ENCODE assay signal across 8 cellular contexts in genomic region chr2:24077879-24078278, GRCh38. TPM values are rescaled to one million over a fixed set of nuclear protein-coding genes. Genes with fewer than 3 reads are reported as not detected.
A peak's percentile ranks its signal among the peaks of the same experiment; 100 is the strongest.
DNase-seq lines count a peak whose midpoint lies in the region; FAIRE-seq and TF ChIP-seq lines count a peak whose summit lies in the region.

No MANE protein-coding gene starts in this region.

- H3K9me3 ChIP-seq in BLaER1 treated with 17β-estradiol and CSF1 and Interleukin-3, amounts not matched to agents 10 nM and 100 nM (replicated peaks in 1 of 11) = no peaks in the 10 kb centered on the region
- H3K9me3 ChIP-seq in neural cell (ENCODE audit: low read length) = no peaks in the 10 kb centered on the region

- H3F3A ChIP-seq in neural cell (ENCODE audit: insufficient read depth, low read length, poor library complexity, severe bottlenecking) = no peaks in the 10 kb centered on the region

- H3K36me3 ChIP-seq in BLaER1 treated with 17β-estradiol and CSF1 and Interleukin-3, amounts not matched to agents 10 nM and 100 nM = peaks cover 17 to 57% (median 41%) of the 10 kb centered on the region in 11 experiments
- H3K36me3 ChIP-seq in neural cell (ENCODE audit: insufficient read depth, low read length) = no peaks in the 10 kb centered on the region

- FAIRE-seq in frontal cortex (lab: Jason Lieb, UNC) = no peak

- peak overlapping the region; percentile 89 for H2AFZ ChIP-seq in neural cell (ENCODE audit: low read depth, low read length)

- H3K27me3 ChIP-seq in BLaER1 treated with 17β-estradiol and CSF1 and Interleukin-3, amounts not matched to agents 10 nM and 100 nM = no peaks in the 10 kb centered on the region
- H3K27me3 ChIP-seq in neural cell (ENCODE audit: insufficient read depth, low read depth, low read length) = no peaks in the 10 kb centered on the region

- H3K4me2 ChIP-seq in BLaER1 treated with 17β-estradiol and CSF1 and Interleukin-3, amounts not matched to agents 10 nM and 100 nM = peak overlapping the region; percentile 85 to 98 (median 93)
- peak overlapping the region; percentile 76 for H3K4me2 ChIP-seq in neural cell (ENCODE audit: low read length)

- TF ChIP-seq RAD21 in neural cell (conservative IDR thresholded peaks at IDR 0.05) = no peak

- peaks cover 14% of the 10 kb centered on the region for H3K79me2 ChIP-seq in neural cell (replicated peaks; ENCODE audit: insufficient read depth, low read length)

- TF ChIP-seq EP300 in neural cell (conservative IDR thresholded peaks at IDR 0.05; ENCODE audit: poor library complexity, severe bottlenecking) = no peak

- H3K27ac ChIP-seq in BLaER1 treated with 17β-estradiol and CSF1 and Interleukin-3, amounts not matched to agents 10 nM and 100 nM = peak overlapping the region; percentile 71 to 91 (median 83); a peak in 21 of 22 replicates
- H3K27ac ChIP-seq in coronary artery (peak overlapping the region; percentile 87 to 100), neural cell (ENCODE audit: low read length) (peak overlapping the region; percentile 81)

- no peak for TF ChIP-seq POLR2A in NB4 (IDR thresholded peaks at IDR 0.05; ENCODE audit: extremely low read depth, insufficient read length)

- peak overlapping the region; percentile 81 to 94 (median 91) for H3K9ac ChIP-seq in BLaER1 treated with 17β-estradiol and CSF1 and Interleukin-3, amounts not matched to agents 10 nM and 100 nM
- H3K9ac ChIP-seq in neural cell (ENCODE audit: low read length) = peak overlapping the region; percentile 79

- H3K9me2 ChIP-seq in neural cell (ENCODE audit: insufficient read depth, low read length) = no peaks in the 10 kb centered on the region

- TF ChIP-seq CTCF in NB4 (IDR thresholded peaks at IDR 0.05; ENCODE audit: low read depth, low read length) (no peak), coronary artery (IDR thresholded peaks at IDR 0.05) (no peak), neural cell (IDR thresholded peaks at IDR 0.05; ENCODE audit: poor library complexity, severe bottlenecking) (no peak)

- peak overlapping the region; percentile 73 to 100 (median 87) for H3K4me3 ChIP-seq in BLaER1 treated with 17β-estradiol and CSF1 and Interleukin-3, amounts not matched to agents 10 nM and 100 nM
- H3K4me3 ChIP-seq in NB4 (ENCODE audit: low read depth, low read length) (peak overlapping the region; percentile 79), coronary artery (peak overlapping the region; percentile 92), neural cell (ENCODE audit: low read length) (peak overlapping the region; percentile 83)

- H3K4me1 ChIP-seq in BLaER1 treated with 17β-estradiol and CSF1 and Interleukin-3, amounts not matched to agents 10 nM and 100 nM = peaks cover 24 to 60% (median 31%) of the 10 kb centered on the region in 10 experiments

- peaks cover 0 to 42% (median 4%) of the 10 kb centered on the region in 11 experiments; a peak in 10 of 22 replicates for H4K20me1 ChIP-seq in BLaER1 treated with 17β-estradiol and CSF1 and Interleukin-3, amounts not matched to agents 10 nM and 100 nM
- H4K20me1 ChIP-seq in neural cell (ENCODE audit: insufficient read depth) = no peaks in the 10 kb centered on the region

- DNase-seq in NB4 (ENCODE audit: low read depth) = no peak
- no peak for DNase-seq in coronary artery (ENCODE audit: low spot score)
- DNase-seq in amniotic stem cell (lab: John Stamatoyannopoulos, UW) = no peak
- DNase-seq in activated effector memory CD4-positive, alpha-beta T cell treated with Interleukin-2 at 50 U/mL for 16 hours = no peak
- no peak for DNase-seq in cerebellum (ENCODE audit: low spot score)
- no peak for DNase-seq in frontal cortex (ENCODE audit: low spot score in 2 of 2)

TF ChIP-seq in neural cell, 6 proteins besides CTCF, POLR2A, EP300 and RAD21:
- TF ChIP-seq REST (IDR thresholded peaks at IDR 0.05; ENCODE audit: borderline replicate concordance) (no peak), MXI1 (conservative IDR thresholded peaks at IDR 0.05; ENCODE audit: poor library complexity, severe bottlenecking) (no peak), EZH2 (IDR thresholded peaks at IDR 0.05; ENCODE audit: borderline replicate concordance, insufficient read depth, low read length, poor library complexity, severe bottlenecking) (no peak), TAF1 (IDR thresholded peaks at IDR 0.05; ENCODE audit: low read depth) (no peak), POLR2AphosphoS5 (IDR thresholded peaks at IDR 0.05) (no peak), SMC3 (conservative IDR thresholded peaks at IDR 0.05; ENCODE audit: poor library complexity) (no peak)

RNA-seq across cellular contexts. Expression of gene SF3B6, which starts 1.8 kb away (rescaled TPM):
- polyA plus RNA-seq in neural cell = 307 and 442 TPM in 2 replicates
- 96.2 and 104 TPM in 2 replicates for polyA minus RNA-seq in neural cell
- 60.0 TPM for total RNA-seq in cerebellum
- 125 TPM for total RNA-seq in frontal cortex

RNA-seq across cellular contexts. Expression of gene TP53I3, which starts 6.8 kb away (rescaled TPM):
- 1.8 and 4.7 TPM in 2 replicates for polyA plus RNA-seq in neural cell
- polyA minus RNA-seq in neural cell = 1.2 and 1.6 TPM in 2 replicates
- total RNA-seq in cerebellum (10.2 TPM), frontal cortex (15.5 TPM)

RNA-seq across cellular contexts. Expression of gene FKBP1B, which starts 28.3 kb away (rescaled TPM):
- 154 and 183 TPM in 2 replicates for polyA plus RNA-seq in neural cell
- polyA minus RNA-seq in neural cell = 51.4 and 59.5 TPM in 2 replicates
- total RNA-seq in cerebellum (25.1 TPM), frontal cortex (73.8 TPM)

RNA-seq across cellular contexts. Expression of gene WDCP, which starts 30.7 kb away (rescaled TPM):
- polyA plus RNA-seq in neural cell = 15.7 and 17.0 TPM in 2 replicates
- 27.1 and 30.4 TPM in 2 replicates for polyA minus RNA-seq in neural cell
- 18.0 TPM for total RNA-seq in cerebellum
- 27.3 TPM for total RNA-seq in frontal cortex

RNA-seq across cellular contexts. Expression of gene PFN4, which starts 45.3 kb away (rescaled TPM):
- polyA plus RNA-seq in neural cell = 1.3 TPM in 1 of 2 replicates, not detected in the other
- polyA minus RNA-seq in neural cell = not detected in 2 replicates
- total RNA-seq in cerebellum = 1.00 TPM
- total RNA-seq in frontal cortex = not detected
